In the genomic region with DNA sequence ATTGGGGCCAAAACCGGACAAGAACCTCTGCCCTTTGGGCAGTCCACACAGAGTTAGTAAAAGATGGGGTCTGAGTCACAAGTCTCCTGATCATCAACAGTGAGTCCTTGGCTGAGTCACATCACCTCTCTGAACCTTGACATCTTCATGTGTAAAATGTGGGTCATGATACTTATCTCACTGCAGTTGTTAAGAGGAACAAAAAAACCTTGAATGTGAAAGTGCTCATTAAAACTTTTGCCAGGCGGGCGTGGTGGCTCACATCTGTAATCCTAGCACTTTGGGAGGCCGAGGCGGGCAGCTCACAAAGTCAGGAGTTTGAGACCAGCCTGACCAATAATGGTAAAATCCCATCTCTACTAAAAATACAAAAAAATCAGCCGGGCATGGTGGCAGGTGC, we compare ENCODE assay signal across 1 cellular context.
TF ChIP-seq lines count a peak whose summit lies in the region.

No MANE protein-coding gene starts in this region.

TF ChIP-seq in IMR-90, 13 proteins besides CTCF, POLR2A, EP300 and RAD21:
- TF ChIP-seq MAZ (IDR thresholded peaks at IDR 0.05; ENCODE audit: borderline replicate concordance, low read depth, low read length) = no peak
- no peak for TF ChIP-seq NFE2L2 (IDR thresholded peaks at IDR 0.05; ENCODE audit: low read depth, low read length)
- TF ChIP-seq FOS (IDR thresholded peaks at IDR 0.05; ENCODE audit: low read depth, low read length) = peak; percentile 64; the same call in 1 of the 2 replicates
- TF ChIP-seq, protein P1, sequence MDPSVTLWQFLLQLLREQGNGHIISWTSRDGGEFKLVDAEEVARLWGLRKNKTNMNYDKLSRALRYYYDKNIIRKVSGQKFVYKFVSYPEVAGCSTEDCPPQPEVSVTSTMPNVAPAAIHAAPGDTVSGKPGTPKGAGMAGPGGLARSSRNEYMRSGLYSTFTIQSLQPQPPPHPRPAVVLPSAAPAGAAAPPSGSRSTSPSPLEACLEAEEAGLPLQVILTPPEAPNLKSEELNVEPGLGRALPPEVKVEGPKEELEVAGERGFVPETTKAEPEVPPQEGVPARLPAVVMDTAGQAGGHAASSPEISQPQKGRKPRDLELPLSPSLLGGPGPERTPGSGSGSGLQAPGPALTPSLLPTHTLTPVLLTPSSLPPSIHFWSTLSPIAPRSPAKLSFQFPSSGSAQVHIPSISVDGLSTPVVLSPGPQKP (IDR thresholded peaks at IDR 0.05; ENCODE audit: borderline replicate concordance, low read depth, low read length) = no peak
- TF ChIP-seq MAFK (IDR thresholded peaks at IDR 0.05; ENCODE audit: low read depth, low read length) = no peak
- TF ChIP-seq CHD1 (IDR thresholded peaks at IDR 0.05; ENCODE audit: low read depth, low read length) = no peak
- TF ChIP-seq SMC3 (IDR thresholded peaks at IDR 0.05; ENCODE audit: low read depth, low read length) = no peak
- TF ChIP-seq BHLHE40 (IDR thresholded peaks at IDR 0.05; ENCODE audit: low read depth, low read length) = peak; percentile 28; the same call in 1 of the 2 replicates
- no peak for TF ChIP-seq CEBPB (IDR thresholded peaks at IDR 0.05; ENCODE audit: low read depth, low read length)
- TF ChIP-seq, protein P2, sequence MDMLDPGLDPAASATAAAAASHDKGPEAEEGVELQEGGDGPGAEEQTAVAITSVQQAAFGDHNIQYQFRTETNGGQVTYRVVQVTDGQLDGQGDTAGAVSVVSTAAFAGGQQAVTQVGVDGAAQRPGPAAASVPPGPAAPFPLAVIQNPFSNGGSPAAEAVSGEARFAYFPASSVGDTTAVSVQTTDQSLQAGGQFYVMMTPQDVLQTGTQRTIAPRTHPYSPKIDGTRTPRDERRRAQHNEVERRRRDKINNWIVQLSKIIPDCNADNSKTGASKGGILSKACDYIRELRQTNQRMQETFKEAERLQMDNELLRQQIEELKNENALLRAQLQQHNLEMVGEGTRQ (IDR thresholded peaks at IDR 0.05; ENCODE audit: low read depth, low read length) = no peak
- no peak for TF ChIP-seq RCOR1 (IDR thresholded peaks at IDR 0.05; ENCODE audit: insufficient replicate concordance, low read length)
- no peak for TF ChIP-seq MXI1 (IDR thresholded peaks at IDR 0.05; ENCODE audit: borderline replicate concordance, low read depth, low read length)
